ENCODE assay signal across 16 cellular contexts in the genomic region with DNA sequence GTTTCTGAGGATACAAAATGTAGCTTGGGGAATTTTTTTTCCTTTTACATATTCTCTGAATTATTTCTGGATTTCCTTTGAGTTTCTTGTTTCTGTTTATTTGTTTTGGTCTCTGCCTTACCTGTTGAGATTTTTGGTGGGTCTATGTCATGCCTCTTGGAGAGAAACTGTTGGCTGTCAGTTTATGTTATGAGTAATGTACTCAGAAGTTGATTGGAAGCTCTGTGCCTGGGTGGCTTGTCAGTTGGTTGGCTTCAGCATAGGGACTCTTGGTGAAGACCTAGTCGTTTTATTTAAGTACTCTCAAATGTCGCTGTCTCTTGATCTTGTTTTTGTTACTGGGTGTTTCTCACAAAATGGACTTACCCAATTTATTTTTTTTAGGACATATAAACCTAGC.
DNase-seq lines count a peak whose midpoint lies in the region; ATAC-seq and TF ChIP-seq lines count a peak whose summit lies in the region.
"Had no signal": no experiment of that assay in that cellular context is flagged by ENCODE, and none has a peak within 500 bp of the region (broad histone marks: within the 10 kb centered on the region; RNA-seq: fewer than 3 reads in every experiment).

No MANE protein-coding gene starts in this region.

- peaks cover 51% of the 10 kb centered on the region for H3K4me1 ChIP-seq in body of pancreas

- TF ChIP-seq CTCF in body of pancreas (IDR thresholded peaks at IDR 0.05): no peak

- intact Hi-C loops in body of pancreas (cut with DNase I): no loop called here

- peak; percentile 78 for ATAC-seq in GM18868 (IDR thresholded peaks at IDR 0.05; ENCODE audit: unreplicated experiment)
- peak; percentile 58 for ATAC-seq in GM21528 (IDR thresholded peaks at IDR 0.05; ENCODE audit: low FRiP score, unreplicated experiment)
- ATAC-seq in HG03095 (IDR thresholded peaks at IDR 0.05; ENCODE audit: unreplicated experiment): peak; percentile 61
- ATAC-seq in body of pancreas: peak; percentile 48
- ATAC-seq in GM21825 (IDR thresholded peaks at IDR 0.05; ENCODE audit: unreplicated experiment): no peak
- ATAC-seq: gastroesophageal sphincter, HCT116 had no signal

- no peaks in the 10 kb centered on the region for H3K27me3 ChIP-seq in body of pancreas
- H3K27me3 ChIP-seq: BLaER1, gastroesophageal sphincter, suprapubic skin had no signal

- no peak for DNase-seq in body of pancreas
- no peak for DNase-seq in DMS114 treated with DMSO at 0.1 percent for 48 hours (lab: John Stamatoyannopoulos, UW; ENCODE audit: unreplicated experiment)
- DNase-seq in caudate nucleus (lab: John Stamatoyannopoulos, UW): no peak
- no peak for DNase-seq in NOMO-1 (lab: John Stamatoyannopoulos, UW; ENCODE audit: unreplicated experiment in 2 of 2)
- DNase-seq: activated CD4-positive, CD25-positive, alpha-beta regulatory T cell; activated naive CD4-positive, alpha-beta T cell treated with anti-CD3 and anti-CD28 coated beads, Interleukin-2, amount 10 ng/mL, durations not matched to agents 7 days and 5 days; midbrain had no signal

- no peaks in the 10 kb centered on the region for H3K36me3 ChIP-seq in body of pancreas (replicated peaks in 1 of 2; ENCODE audit: insufficient read depth in 1 of 2, low read depth in 2 of 2)
- H3K36me3 ChIP-seq: gastroesophageal sphincter, suprapubic skin had no signal

- peak overlapping the region in 3 of 4 donors; percentile 1 to 90 (median 19) for H3K27ac ChIP-seq in body of pancreas
- H3K27ac ChIP-seq in caudate nucleus (ENCODE audit: low read depth, low read length): no peak overlapping the region
- H3K27ac ChIP-seq: BLaER1, gastroesophageal sphincter, suprapubic skin had no signal

- 74 to 85% methylated on average over 2 of the region's 2 CpGs for WGBS in body of pancreas, 2 donors

- no peaks in the 10 kb centered on the region for H3K9me3 ChIP-seq in body of pancreas
- H3K9me3 ChIP-seq: gastroesophageal sphincter, suprapubic skin had no signal

- TF ChIP-seq POLR2A in body of pancreas (IDR thresholded peaks at IDR 0.05): no peak

- H3K4me3 ChIP-seq in body of pancreas: no peak overlapping the region
- H3K4me3 ChIP-seq: BLaER1, gastroesophageal sphincter, smooth muscle cell, suprapubic skin had no signal
